ENCODE assay signal across 8 cellular contexts in genomic region chr3:184811999-184812844, GRCh38. TPM values are rescaled to one million over a fixed set of nuclear protein-coding genes. Genes with fewer than 3 reads are reported as not detected.
DNase-seq lines count a peak whose midpoint lies in the region; ATAC-seq and TF ChIP-seq lines count a peak whose summit lies in the region.

TSS of gene VPS8 (plus strand) at chr3:184812166. CDS start at chr3:184824633, 12,467 bp downstream.

- H3K27me3 Mint-ChIP-seq in activated T-cell treated with anti-CD3 and anti-CD28 coated beads, Interleukin-2, amount 50 U/mL, for 24 hours = no peaks in the 10 kb centered on the region

- intact Hi-C loops in PC-9 (cut with micrococcal nuclease; ENCODE audit: unreplicated experiment) = no loop called here

- no peaks in the 10 kb centered on the region for H3K9me2 ChIP-seq in PC-9 (ENCODE audit: insufficient read depth)

- H3K27me3 ChIP-seq in PC-9 (ENCODE audit: insufficient read depth, low read depth) (no peaks in the 10 kb centered on the region), muscle layer of duodenum (ENCODE audit: low read depth, low read length) (no peaks in the 10 kb centered on the region)

- in situ Hi-C loops in KBM-7 (cut with MboI; ENCODE audit: low pct_unique_long_range_greater_than_20kb, low sequenced_read_pairs) = no loop called here

- H3F3A ChIP-seq in PC-9 (ENCODE audit: insufficient read depth, low read depth) = no peaks in the 10 kb centered on the region

- peak within 1 kb of the TSS; percentile 97 for H3K4me3 Mint-ChIP-seq in activated T-cell treated with anti-CD3 and anti-CD28 coated beads, Interleukin-2, amount 50 U/mL, for 24 hours

- TF ChIP-seq CTCF in PC-9 (conservative IDR thresholded peaks at IDR 0.05) = peak; percentile 80

- peak within 1 kb of the TSS; percentile 97 for H2AFZ ChIP-seq in PC-9

- no peaks in the 10 kb centered on the region for H3K36me3 ChIP-seq in PC-9 (ENCODE audit: low read depth)
- H3K36me3 ChIP-seq in muscle layer of duodenum (ENCODE audit: control insufficient read depth in 1 of 2, insufficient read depth in 2 of 2, low read length in 2 of 2) = no peaks in the 10 kb centered on the region

- no peak within 1 kb of the TSS for H3K27ac ChIP-seq in PC-9
- H3K27ac ChIP-seq in muscle layer of duodenum (ENCODE audit: low read length) = peak within 1 kb of the TSS; percentile 73

- CTCF ChIA-PET in PC-9 (lab: Charles Lee) = interaction anchor here (0.6 kb wide), 1 partner anchor 157 kb away, joined by 3 read pairs; no protein-coding TSS in a partner anchor

- peak within 1 kb of the TSS; percentile 86 for H3K4me2 ChIP-seq in PC-9

- peak within 1 kb of the TSS; percentile 89 for H3K4me3 ChIP-seq in PC-9
- peak within 1 kb of the TSS; percentile 91 to 95 for H3K4me3 ChIP-seq in muscle layer of duodenum (ENCODE audit: low read depth in 1 of 2, low read length in 2 of 2)

- H3K79me2 ChIP-seq in PC-9 (ENCODE audit: low read depth) = peaks cover 24% of the 10 kb centered on the region

- peaks cover 20% of the 10 kb centered on the region for H3K36me3 Mint-ChIP-seq in activated T-cell treated with anti-CD3 and anti-CD28 coated beads, Interleukin-2, amount 50 U/mL, for 24 hours (ENCODE audit: low read depth)

- peak; percentile 91 for DNase-seq in DMS79 (lab: John Stamatoyannopoulos, UW)
- DNase-seq in KBM-7 = peak; percentile 97
- peak; percentile 92 to 99 for DNase-seq in PC-9
- DNase-seq in activated T-cell treated with anti-CD3 and anti-CD28 coated beads, Interleukin-2, amount 50 U/mL, for 24 hours = peak; percentile 96
- peak; percentile 95 for DNase-seq in stimulated activated CD8-positive, alpha-beta memory T cell treated with anti-CD3 and anti-CD28 coated beads, Interleukin-7, amount 100 ng/mL, for 4 hours (ENCODE audit: low read depth in 2 of 2)

- POLR2A ChIA-PET in PC-9 (lab: Charles Lee; ENCODE audit: unreplicated experiment) = interaction anchor here (0.7 to 1.0 kb wide), 2 partner anchors 11 to 31 kb away, joined by 3 read pairs; no protein-coding TSS in a partner anchor

- BruUV-seq in PC-9 (replicated peaks; lab: Mats Ljungman, UMichigan) = TSS peak; percentile 51

- H3K9me3 Mint-ChIP-seq in activated T-cell treated with anti-CD3 and anti-CD28 coated beads, Interleukin-2, amount 50 U/mL, for 24 hours = no peaks in the 10 kb centered on the region

- H4K20me1 ChIP-seq in PC-9 (ENCODE audit: insufficient read depth) = no peaks in the 10 kb centered on the region

- H3K4me1 ChIP-seq in PC-9 (replicated peaks; ENCODE audit: insufficient read depth) (peaks cover 17% of the 10 kb centered on the region), muscle layer of duodenum (ENCODE audit: control insufficient read depth in 1 of 2, insufficient read depth in 2 of 2, low read length in 2 of 2) (peaks cover 7 to 27% of the 10 kb centered on the region in 2 donors)

- peak within 1 kb of the TSS; percentile 98 for H3K27ac Mint-ChIP-seq in activated T-cell treated with anti-CD3 and anti-CD28 coated beads, Interleukin-2, amount 50 U/mL, for 24 hours

- peak; percentile 89 for ATAC-seq in GM21717 (IDR thresholded peaks at IDR 0.05; ENCODE audit: unreplicated experiment)
- ATAC-seq in esophagus mucosa = peak; percentile 99

- peaks cover 57% of the 10 kb centered on the region for H3K4me1 Mint-ChIP-seq in activated T-cell treated with anti-CD3 and anti-CD28 coated beads, Interleukin-2, amount 50 U/mL, for 24 hours (ENCODE audit: low read depth)

- H3K9me3 ChIP-seq in PC-9 (ENCODE audit: insufficient read depth, low read depth) (no peaks in the 10 kb centered on the region), muscle layer of duodenum (ENCODE audit: control insufficient read depth in 1 of 2, low read length in 2 of 2) (no peaks in the 10 kb centered on the region)

RNA-seq across cellular contexts. Expression of gene VPS8, which starts in this region (rescaled TPM):
- 71.8 and 80.8 TPM in 2 replicates for total RNA-seq in PC-9 (2021)
- total RNA-seq in esophagus mucosa = 30.4 TPM
